In the genomic region with DNA sequence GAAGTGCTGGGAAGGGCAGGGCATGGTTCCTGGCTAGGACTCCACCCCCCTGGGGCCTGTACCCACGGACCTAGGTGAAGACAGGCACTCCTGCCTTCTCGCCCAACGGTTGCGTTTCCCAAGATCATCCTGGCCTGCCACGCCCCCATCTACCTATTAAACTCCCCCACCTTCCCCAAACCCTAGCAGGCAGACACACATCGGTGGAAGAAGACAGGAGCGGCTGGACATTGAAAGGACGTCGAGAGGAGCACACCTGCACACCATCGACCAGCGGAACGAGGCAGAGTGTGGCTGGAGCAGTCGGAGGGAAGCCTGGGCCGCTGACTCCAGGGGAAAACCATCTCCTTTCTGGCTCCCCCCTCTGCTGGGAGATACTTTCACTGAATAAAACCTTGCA, we compare ENCODE assay signal across 12 cellular contexts. TPM values are rescaled to one million over a fixed set of nuclear protein-coding genes. Genes with fewer than 3 reads are reported as not detected.
A peak's percentile ranks its signal among the peaks of the same experiment; 100 is the strongest.
DNase-seq lines count a peak whose midpoint lies in the region; ATAC-seq, FAIRE-seq and TF ChIP-seq lines count a peak whose summit lies in the region.
"Had no signal": no experiment of that assay in that cellular context is flagged by ENCODE, and none has a peak within 500 bp of the region (broad histone marks: within the 10 kb centered on the region; RNA-seq: fewer than 3 reads in every experiment).

No MANE protein-coding gene starts in this region.

- H2AK5ac ChIP-seq in mesenchymal stem cell (ENCODE audit: low read length, severe bottlenecking), result no peak overlapping the region

- H3K9me3 ChIP-seq in left ventricle myocardium inferior (replicated peaks) (peaks cover 6% of the 10 kb centered on the region), astrocyte (ENCODE audit: insufficient read depth, low read depth, low read length) (no peaks in the 10 kb centered on the region), mesenchymal stem cell (ENCODE audit: control insufficient read depth, low read length) (no peaks in the 10 kb centered on the region), vagina (no peaks in the 10 kb centered on the region)

- peaks cover 5% of the 10 kb centered on the region for H3K4me1 Mint-ChIP-seq in astrocyte (ENCODE audit: low read depth, unreplicated experiment)

- no peak overlapping the region for H3K27ac Mint-ChIP-seq in astrocyte (ENCODE audit: unreplicated experiment)
- H3K27ac Mint-ChIP-seq: type B pancreatic cell had no signal

- H3K4me1 ChIP-seq in left ventricle myocardium inferior (peaks cover 11% of the 10 kb centered on the region), astrocyte (ENCODE audit: insufficient read depth, low read length) (peaks cover 9% of the 10 kb centered on the region), mesenchymal stem cell (ENCODE audit: control insufficient read depth, insufficient read depth, low read depth, low read length) (peaks cover 5% of the 10 kb centered on the region), vagina (peaks cover 8% of the 10 kb centered on the region)

- no peaks in the 10 kb centered on the region for H3K27me3 Mint-ChIP-seq in astrocyte (ENCODE audit: low read depth, unreplicated experiment)
- H3K27me3 Mint-ChIP-seq: type B pancreatic cell had no signal

- intact Hi-C loops in left ventricle myocardium inferior (cut with micrococcal nuclease) (no loop called here), left ventricle myocardium superior (cut with micrococcal nuclease) (no loop called here), vagina (cut with DNase I) (no loop called here)

- ATAC-seq in left ventricle myocardium superior (no peak), GM21737 (IDR thresholded peaks at IDR 0.05; ENCODE audit: unreplicated experiment) (no peak), GM18858 (IDR thresholded peaks at IDR 0.05; ENCODE audit: unreplicated experiment) (no peak)

- peaks cover 3% of the 10 kb centered on the region for H3K36me3 Mint-ChIP-seq in astrocyte (ENCODE audit: low read depth, unreplicated experiment)
- H3K36me3 Mint-ChIP-seq: type B pancreatic cell had no signal

- no peaks in the 10 kb centered on the region for H3K36me3 ChIP-seq in left ventricle myocardium inferior
- no peaks in the 10 kb centered on the region for H3K36me3 ChIP-seq in astrocyte (ENCODE audit: insufficient read depth, low read length)
- no peaks in the 10 kb centered on the region for H3K36me3 ChIP-seq in mesenchymal stem cell (ENCODE audit: control insufficient read depth in 1 of 2, insufficient read depth in 2 of 2, low read depth in 1 of 2, low read length in 2 of 2)
- no peaks in the 10 kb centered on the region for H3K36me3 ChIP-seq in vagina

- H3K9ac ChIP-seq in astrocyte (ENCODE audit: low read length) (no peak overlapping the region), mesenchymal stem cell (ENCODE audit: low read length) (peak overlapping the region; percentile 85)

- H2BK15ac ChIP-seq in mesenchymal stem cell (ENCODE audit: low read depth, poor library complexity, severe bottlenecking), result no peak overlapping the region

- H3K79me2 ChIP-seq in astrocyte (ENCODE audit: insufficient read depth, low read length), result no peaks in the 10 kb centered on the region

- no peaks in the 10 kb centered on the region for H3K9me3 Mint-ChIP-seq in astrocyte (ENCODE audit: unreplicated experiment)
- H3K9me3 Mint-ChIP-seq: type B pancreatic cell had no signal

- no peak overlapping the region for H3K4me3 Mint-ChIP-seq in astrocyte (ENCODE audit: unreplicated experiment)
- H3K4me3 Mint-ChIP-seq: type B pancreatic cell had no signal

- no peak overlapping the region for H2BK120ac ChIP-seq in mesenchymal stem cell (ENCODE audit: low read depth, low read length)

- no peaks in the 10 kb centered on the region for H3K27me3 ChIP-seq in left ventricle myocardium inferior (ENCODE audit: low read depth)
- H3K27me3 ChIP-seq in astrocyte (ENCODE audit: insufficient read depth, low read length), result no peaks in the 10 kb centered on the region
- no peaks in the 10 kb centered on the region for H3K27me3 ChIP-seq in mesenchymal stem cell (ENCODE audit: control insufficient read depth in 1 of 2, insufficient read depth in 1 of 2, low read length in 2 of 2)
- H3K27me3 ChIP-seq in vagina, result no peaks in the 10 kb centered on the region

- H3K27ac ChIP-seq in left ventricle myocardium inferior (replicated peaks), result peak overlapping the region; percentile 76
- no peak overlapping the region for H3K27ac ChIP-seq in astrocyte (ENCODE audit: low read depth, low read length)
- no peak overlapping the region for H3K27ac ChIP-seq in mesenchymal stem cell (ENCODE audit: low read length, poor library complexity, severe bottlenecking)
- peak overlapping the region; percentile 70 for H3K27ac ChIP-seq in vagina

- H3K4me3 ChIP-seq in left ventricle myocardium inferior (peak overlapping the region; percentile 59), astrocyte (ENCODE audit: insufficient read depth, low read depth, low read length) (no peak overlapping the region), mesenchymal stem cell (ENCODE audit: insufficient read depth in 1 of 2, low read depth in 1 of 2, low read length in 2 of 2) (peak overlapping the region in 1 of 2 experiments; percentile 78), vagina (peak overlapping the region in 1 of 2 donors; percentile 44)

- DNase-seq in left ventricle myocardium inferior, result no peak
- DNase-seq in left ventricle myocardium superior, result no peak
- no peak for DNase-seq in astrocyte (ENCODE audit: low read depth)
- no peak for DNase-seq in mesenchymal stem cell
- DNase-seq in vagina (ENCODE audit: extremely low spot score in 2 of 2), result no peak
- DNase-seq in stimulated activated CD4-positive, alpha-beta T cell treated with anti-CD3 and anti-CD28 coated beads, Interleukin-2, amount 100 ng/mL, for 24 hours, result no peak
- DNase-seq: activated T-cell treated with anti-CD3 and anti-CD28 coated beads, Interleukin-2, amount 50 U/mL, for 48 hours; hippocampal formation; stimulated activated CD4-positive, alpha-beta T cell treated with anti-CD3 and anti-CD28 coated beads, Interleukin-4, amount 100 ng/mL, for 1 hour had no signal

- no peak for TF ChIP-seq CTCF in left ventricle myocardium inferior (IDR thresholded peaks at IDR 0.05; ENCODE audit: borderline replicate concordance)
- TF ChIP-seq CTCF in astrocyte (IDR thresholded peaks at IDR 0.05; ENCODE audit: insufficient read depth, low read depth, low read length), result no peak
- no peak for TF ChIP-seq CTCF in vagina (IDR thresholded peaks at IDR 0.05)

- no peaks in the 10 kb centered on the region for H4K20me1 ChIP-seq in astrocyte (ENCODE audit: insufficient read depth, low read length)

- H4K8ac ChIP-seq in mesenchymal stem cell (ENCODE audit: low read length), result peak overlapping the region; percentile 5

- H3K14ac ChIP-seq in mesenchymal stem cell (ENCODE audit: low read length in 2 of 2), result no peak overlapping the region

- H2AFZ ChIP-seq in astrocyte (ENCODE audit: low read depth, low read length) (no peak overlapping the region), mesenchymal stem cell (ENCODE audit: low read depth, low read length) (no peak overlapping the region)

- peak overlapping the region in 1 of 2 experiments; percentile 28 for H3K18ac ChIP-seq in mesenchymal stem cell (ENCODE audit: low read depth in 1 of 2, low read length in 2 of 2)

- no peak overlapping the region for H2BK5ac ChIP-seq in mesenchymal stem cell (ENCODE audit: low read depth, low read length, poor library complexity, severe bottlenecking)

- H2BK12ac ChIP-seq in mesenchymal stem cell (ENCODE audit: low read length in 2 of 2), result peak overlapping the region; percentile 18 to 80

- H3K23ac ChIP-seq in mesenchymal stem cell (ENCODE audit: low read length in 2 of 2), result no peak overlapping the region

- no peak for TF ChIP-seq POLR2A in vagina (IDR thresholded peaks at IDR 0.05)

- WGBS in mesenchymal stem cell, result 94% methylated on average over 13 of the region's 14 CpGs

- FAIRE-seq in astrocyte (lab: Jason Lieb, UNC), result no peak

- peak overlapping the region; percentile 71 for H3K4me2 ChIP-seq in astrocyte (ENCODE audit: low read length)
- H3K4me2 ChIP-seq in mesenchymal stem cell (ENCODE audit: low read length, poor library complexity, severe bottlenecking), result no peak overlapping the region

- no peaks in the 10 kb centered on the region for H3K79me1 ChIP-seq in mesenchymal stem cell (replicated peaks; ENCODE audit: low read length, poor library complexity, severe bottlenecking)

- peak overlapping the region; percentile 19 for H4K91ac ChIP-seq in mesenchymal stem cell (ENCODE audit: low read length)

- H3K4ac ChIP-seq in mesenchymal stem cell (ENCODE audit: low read depth in 1 of 2, low read length in 2 of 2), result no peak overlapping the region

RNA-seq across cellular contexts. Expression of a gene that starts 45.6 kb away (rescaled TPM):
- total RNA-seq in left ventricle myocardium inferior (7.2 TPM), left ventricle myocardium superior (10.1 TPM), astrocyte (2.9 and 4.5 TPM in 2 replicates), vagina (33.6 TPM)
- 14.2 TPM for polyA plus RNA-seq in mesenchymal stem cell (2013, experiment 1 of 2)
- polyA plus RNA-seq in mesenchymal stem cell (2013, experiment 2 of 2), result 15.0 TPM

Comparison
In these comparisons a context has a peak if more than half of its experiments do, and no peak if none do; other contexts are left out.
1. H3K27ac ChIP-seq: peak in left ventricle myocardium inferior (single experiment) and vagina (single experiment); none in astrocyte (single experiment) and mesenchymal stem cell (single experiment).